ENCODE assay signal across 10 cellular contexts in the genomic region with DNA sequence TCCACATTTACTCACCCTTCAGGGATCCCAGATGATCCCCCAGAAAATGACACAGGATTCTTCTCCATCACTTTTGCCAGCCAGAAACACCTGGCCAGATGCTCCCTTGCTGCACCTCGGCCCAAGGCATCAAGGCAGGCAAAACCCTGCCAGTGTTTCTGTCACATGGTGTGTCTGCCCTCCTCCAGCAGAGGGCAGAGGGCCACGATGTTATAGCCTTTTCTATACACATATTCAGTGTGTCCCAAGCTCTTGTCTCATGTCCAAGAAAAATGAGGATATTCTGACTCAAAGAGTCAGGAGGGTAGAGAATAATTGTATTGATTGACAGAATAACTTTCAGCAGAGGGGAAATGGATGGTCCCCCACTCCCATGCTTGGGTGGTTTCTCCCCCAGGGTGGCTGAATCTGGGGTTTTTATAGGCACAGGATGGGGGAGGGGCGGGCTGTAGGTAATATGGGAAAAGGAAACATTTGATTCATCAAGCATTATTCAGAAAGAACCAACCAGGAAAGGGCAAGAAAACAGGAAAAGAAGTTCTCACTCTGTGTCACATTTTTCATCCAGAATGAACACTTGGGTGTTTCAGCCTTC.
DNase-seq lines count a peak whose midpoint lies in the region; ATAC-seq and TF ChIP-seq lines count a peak whose summit lies in the region.
"Had no signal": no experiment of that assay in that cellular context is flagged by ENCODE, and none has a peak within 500 bp of the region (broad histone marks: within the 10 kb centered on the region; RNA-seq: fewer than 3 reads in every experiment).

No MANE protein-coding gene starts in this region.

- H3K27me3 ChIP-seq in ascending aorta = no peaks in the 10 kb centered on the region

- peak; percentile 8 for TF ChIP-seq CTCF in GM10266 (IDR thresholded peaks at IDR 0.05; ENCODE audit: control insufficient read depth, insufficient read depth, low read depth, missing control alignments)
- TF ChIP-seq CTCF in ascending aorta (IDR thresholded peaks at IDR 0.05) = no peak

- H3K9me3 ChIP-seq in ascending aorta = peaks cover 0 to 3% of the 10 kb centered on the region in 2 donors

- no peak for ATAC-seq in HG02981 (IDR thresholded peaks at IDR 0.05; ENCODE audit: unreplicated experiment)
- ATAC-seq in GM18907 (IDR thresholded peaks at IDR 0.05; ENCODE audit: unreplicated experiment) = no peak

- in situ Hi-C loops in SK-MEL-5 (cut with HindIII; ENCODE audit: low pct_unique_long_range_greater_than_20kb, low sequenced_read_pairs) = no loop called here

- H3K27ac ChIP-seq in ascending aorta = no peak overlapping the region

- no peaks in the 10 kb centered on the region for H3K36me3 ChIP-seq in ascending aorta

- no peak overlapping the region for H3K4me3 ChIP-seq in ascending aorta

- DNase-seq in GM10266 (ENCODE audit: extremely low spot score) (no peak), HT-29 (ENCODE audit: low spot score) (peak; percentile 11), SK-MEL-5 (ENCODE audit: low read depth, low spot score) (peak; percentile 56), islet precursor cell (peak; percentile 74), ascending aorta (ENCODE audit: low spot score in 2 of 2) (no peak)
- DNase-seq: central memory CD4-positive, alpha-beta T cell; NCI-H345; SIG-M5 had no signal

- intact Hi-C loops in ascending aorta (cut with DNase I) = no loop called here

- H3K4me1 ChIP-seq in ascending aorta = no peaks in the 10 kb centered on the region

Comparison
In these comparisons a context has a peak if more than half of its experiments do, and no peak if none do; other contexts are left out.
1. DNase-seq: peak in HT-29 (single experiment), SK-MEL-5 (single experiment) and islet precursor cell (single experiment); none in GM10266 (single experiment) and ascending aorta (0 of 2).